ENCODE assay signal across 10 cellular contexts in the genomic region with DNA sequence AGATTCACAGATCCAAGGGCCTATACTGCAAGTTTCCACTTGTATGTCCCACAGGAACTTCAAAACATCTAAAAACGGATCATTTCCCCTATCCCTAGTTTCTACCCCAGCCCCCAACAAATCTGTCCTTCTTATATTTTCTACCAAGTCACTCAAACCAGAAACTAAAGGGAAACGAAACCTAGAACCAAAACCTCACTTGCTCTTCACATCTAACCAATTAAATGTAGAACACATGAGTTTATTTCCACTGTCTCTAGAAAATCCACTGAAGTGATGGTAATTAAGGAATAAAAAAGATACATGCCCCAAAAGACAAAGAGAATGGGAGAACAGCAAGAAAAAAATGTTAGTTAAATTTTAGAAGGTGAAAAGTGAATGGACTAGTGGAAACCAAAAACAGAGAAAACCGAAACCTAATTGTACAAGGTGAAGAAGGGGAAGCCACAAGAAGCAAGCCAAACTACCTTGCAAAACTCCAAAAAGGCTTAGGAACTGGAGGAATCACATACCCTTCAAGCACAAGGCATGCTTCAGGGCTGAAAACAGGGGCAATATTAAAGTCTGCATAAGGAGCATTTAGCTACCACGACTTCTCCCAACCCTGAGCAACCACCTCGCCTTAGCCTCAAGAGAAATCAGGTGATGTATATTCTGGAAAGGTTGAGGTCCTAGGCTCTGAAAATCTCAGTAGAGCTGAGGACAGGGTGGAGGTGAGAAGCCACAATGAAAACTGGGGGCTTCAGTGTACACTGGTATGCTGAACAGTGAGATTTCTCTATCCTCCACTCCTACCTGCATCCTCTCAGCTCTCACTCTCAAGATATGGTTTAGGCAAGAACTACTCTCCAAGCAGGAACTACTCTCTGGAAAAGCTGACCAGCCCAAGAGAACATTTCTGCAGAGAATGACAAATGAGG. TPM values are rescaled to one million over a fixed set of nuclear protein-coding genes. Genes with fewer than 3 reads are reported as not detected.
DNase-seq lines count a peak whose midpoint lies in the region; ATAC-seq and TF ChIP-seq lines count a peak whose summit lies in the region.
"Had no signal": no experiment of that assay in that cellular context is flagged by ENCODE, and none has a peak within 500 bp of the region (broad histone marks: within the 10 kb centered on the region; RNA-seq: fewer than 3 reads in every experiment).

No MANE protein-coding gene starts in this region.

- intact Hi-C loops in mucosa of descending colon (cut with DNase I, micrococcal nuclease) = no loop called here

- H3K27ac Mint-ChIP-seq in T-helper 1 cell treated with Interleukin-12 subunit alpha and Interleukin-12 subunit beta and Interleukin-4 antibody, amounts not matched to agents 30 μg/mL and 1 μg/mL, for 36 hours = peak overlapping the region; percentile 11
- peak overlapping the region; percentile 28 for H3K27ac Mint-ChIP-seq in memory B cell

- H3K9me3 Mint-ChIP-seq in T-helper 1 cell treated with Interleukin-12 subunit alpha and Interleukin-12 subunit beta and Interleukin-4 antibody, amounts not matched to agents 30 μg/mL and 1 μg/mL, for 36 hours = no peaks in the 10 kb centered on the region
- H3K9me3 Mint-ChIP-seq in memory B cell = no peaks in the 10 kb centered on the region

- no peaks in the 10 kb centered on the region for H3K9me3 ChIP-seq in mucosa of descending colon
- H3K9me3 ChIP-seq: upper lobe of left lung had no signal

- H3K4me3 ChIP-seq in mucosa of descending colon = no peak overlapping the region
- H3K4me3 ChIP-seq: upper lobe of left lung had no signal

- no peak overlapping the region for H3K4me3 Mint-ChIP-seq in T-helper 1 cell treated with Interleukin-12 subunit alpha and Interleukin-12 subunit beta and Interleukin-4 antibody, amounts not matched to agents 30 μg/mL and 1 μg/mL, for 36 hours
- H3K4me3 Mint-ChIP-seq in memory B cell = peak overlapping the region; percentile 44

- no peaks in the 10 kb centered on the region for H3K36me3 ChIP-seq in mucosa of descending colon (ENCODE audit: low read depth)

- TF ChIP-seq CTCF in mucosa of descending colon (IDR thresholded peaks at IDR 0.05) = no peak

- H3K4me1 ChIP-seq in mucosa of descending colon (ENCODE audit: low read depth) = no peaks in the 10 kb centered on the region
- H3K4me1 ChIP-seq: upper lobe of left lung had no signal

- in situ Hi-C loops in KBM-7 (cut with MboI; ENCODE audit: low pct_unique_long_range_greater_than_20kb, low sequenced_read_pairs) = no loop called here

- DNase-seq in T-helper 1 cell (no peak), memory B cell (ENCODE audit: low spot score in 2 of 2) (no peak), mucosa of descending colon (no peak), NCI-H1105 treated with DMSO at 0.1 percent for 48 hours (lab: John Stamatoyannopoulos, UW) (no peak), KBM-7 (no peak)
- DNase-seq: NCI-H1694 treated with DMSO at 0.1 percent for 48 hours, upper lobe of left lung had no signal

- H3K36me3 Mint-ChIP-seq in T-helper 1 cell treated with Interleukin-12 subunit alpha and Interleukin-12 subunit beta and Interleukin-4 antibody, amounts not matched to agents 30 μg/mL and 1 μg/mL, for 36 hours (ENCODE audit: low read depth) = peaks cover 42% of the 10 kb centered on the region
- peaks cover 25% of the 10 kb centered on the region for H3K36me3 Mint-ChIP-seq in memory B cell

- no peaks in the 10 kb centered on the region for H3K27me3 Mint-ChIP-seq in T-helper 1 cell treated with Interleukin-12 subunit alpha and Interleukin-12 subunit beta and Interleukin-4 antibody, amounts not matched to agents 30 μg/mL and 1 μg/mL, for 36 hours (ENCODE audit: low read depth)
- no peaks in the 10 kb centered on the region for H3K27me3 Mint-ChIP-seq in memory B cell

- ATAC-seq in GM21737 (IDR thresholded peaks at IDR 0.05; ENCODE audit: unreplicated experiment) (peak; percentile 71), HG03571 (IDR thresholded peaks at IDR 0.05; ENCODE audit: unreplicated experiment) (peak; percentile 86), memory B cell (ENCODE audit: low read depth) (peak; percentile 88), mucosa of descending colon (no peak)

- H3K4me1 Mint-ChIP-seq in T-helper 1 cell treated with Interleukin-12 subunit alpha and Interleukin-12 subunit beta and Interleukin-4 antibody, amounts not matched to agents 30 μg/mL and 1 μg/mL, for 36 hours (ENCODE audit: low read depth) = peaks cover 16% of the 10 kb centered on the region
- H3K4me1 Mint-ChIP-seq in memory B cell = peaks cover 14% of the 10 kb centered on the region

RNA-seq across cellular contexts. Expression of a gene that starts 11.1 kb away (rescaled TPM):
- 10 to 100 TPM; 15.5 to 23.6 (median 17.1) TPM for total RNA-seq in mucosa of descending colon

RNA-seq across cellular contexts. Expression of a gene that starts 40.3 kb away (rescaled TPM):
- total RNA-seq in mucosa of descending colon = 100 to 1,000 TPM in 1 of 3 donors, 10 to 100 TPM in 2; 47.3 to 122 (median 74.4) TPM
